Comparison of ENCODE assay signal across 22 cellular contexts in genomic region chr4:161937151-161937550, GRCh38.
"Had no signal": no experiment of that assay in that cellular context is flagged by ENCODE, and none has a peak within 500 bp of the region (broad histone marks: within the 10 kb centered on the region; RNA-seq: fewer than 3 reads in every experiment).

No MANE protein-coding gene starts in this region.

- H3K4me3 Mint-ChIP-seq: activated CD4-positive, alpha-beta T cell treated with anti-CD3 and anti-CD28 coated beads, Interleukin-2, amount 10 ng/mL, durations not matched to agents 7 days and 5 days; activated CD8-positive, alpha-beta memory T cell treated with anti-CD3 and anti-CD28 coated beads, Interleukin-2, amount 10 ng/mL, durations not matched to agents 7 days and 5 days; activated CD8-positive, alpha-beta T cell treated with anti-CD3 and anti-CD28 coated beads for 36 hours; activated naive CD8-positive, alpha-beta T cell treated with anti-CD3 and anti-CD28 coated beads, Interleukin-2, amount 50 U/mL, for 24 hours; activated T-helper 1 cell treated with anti-CD3 and anti-CD28 coated beads, Interleukin-12 subunit alpha, Interleukin-12 subunit beta, Interleukin-2, Interleukin-4 antibody, amounts not matched to agents 30 ng/mL and 10 ng/mL and 1 ng/mL, durations not matched to agents 14 hours and 24 hours and 36 hours; effector memory CD8-positive, alpha-beta T cell; naive B cell had no signal

- H3K27me3 Mint-ChIP-seq: activated CD4-positive, alpha-beta T cell treated with anti-CD3 and anti-CD28 coated beads, Interleukin-2, amount 10 ng/mL, durations not matched to agents 7 days and 5 days; activated CD8-positive, alpha-beta memory T cell treated with anti-CD3 and anti-CD28 coated beads, Interleukin-2, amount 10 ng/mL, durations not matched to agents 7 days and 5 days; activated CD8-positive, alpha-beta T cell treated with anti-CD3 and anti-CD28 coated beads for 36 hours; activated naive CD8-positive, alpha-beta T cell treated with anti-CD3 and anti-CD28 coated beads, Interleukin-2, amount 50 U/mL, for 24 hours; effector memory CD8-positive, alpha-beta T cell; naive B cell had no signal

- H3K27ac ChIP-seq: body of pancreas, heart left ventricle, testis, uterus, WERI-Rb-1 had no signal

- H3K27me3 ChIP-seq: body of pancreas, heart left ventricle, testis, uterus had no signal

- H3K9me3 ChIP-seq: body of pancreas, testis, uterus had no signal

- H3K9me3 Mint-ChIP-seq: activated CD4-positive, alpha-beta T cell treated with anti-CD3 and anti-CD28 coated beads, Interleukin-2, amount 10 ng/mL, durations not matched to agents 7 days and 5 days; activated T-helper 1 cell treated with anti-CD3 and anti-CD28 coated beads, Interleukin-12 subunit alpha, Interleukin-12 subunit beta, Interleukin-2, Interleukin-4 antibody, amounts not matched to agents 30 ng/mL and 10 ng/mL and 1 ng/mL, durations not matched to agents 14 hours and 24 hours and 36 hours had no signal

- H3K36me3 Mint-ChIP-seq: activated CD8-positive, alpha-beta memory T cell treated with anti-CD3 and anti-CD28 coated beads, Interleukin-2, amount 10 ng/mL, durations not matched to agents 7 days and 5 days; naive B cell had no signal

- H3K27ac Mint-ChIP-seq: activated CD4-positive, alpha-beta T cell treated with anti-CD3 and anti-CD28 coated beads, Interleukin-2, amount 10 ng/mL, durations not matched to agents 7 days and 5 days; activated CD8-positive, alpha-beta memory T cell treated with anti-CD3 and anti-CD28 coated beads, Interleukin-2, amount 10 ng/mL, durations not matched to agents 7 days and 5 days; activated CD8-positive, alpha-beta T cell treated with anti-CD3 and anti-CD28 coated beads for 36 hours; activated naive CD8-positive, alpha-beta T cell treated with anti-CD3 and anti-CD28 coated beads, Interleukin-2, amount 50 U/mL, for 24 hours; activated T-helper 1 cell treated with anti-CD3 and anti-CD28 coated beads, Interleukin-12 subunit alpha, Interleukin-12 subunit beta, Interleukin-2, Interleukin-4 antibody, amounts not matched to agents 30 ng/mL and 10 ng/mL and 1 ng/mL, durations not matched to agents 14 hours and 24 hours and 36 hours; effector memory CD8-positive, alpha-beta T cell; naive B cell had no signal

- H3K4me3 ChIP-seq: body of pancreas, heart left ventricle, testis, uterus had no signal

- H3K4me1 ChIP-seq: body of pancreas, heart left ventricle, testis, uterus had no signal

- H3K4me1 Mint-ChIP-seq: activated CD4-positive, alpha-beta T cell treated with anti-CD3 and anti-CD28 coated beads, Interleukin-2, amount 10 ng/mL, durations not matched to agents 7 days and 5 days; activated CD8-positive, alpha-beta memory T cell treated with anti-CD3 and anti-CD28 coated beads, Interleukin-2, amount 10 ng/mL, durations not matched to agents 7 days and 5 days; activated naive CD8-positive, alpha-beta T cell treated with anti-CD3 and anti-CD28 coated beads, Interleukin-2, amount 50 U/mL, for 24 hours; naive B cell had no signal

- H3K36me3 ChIP-seq: heart left ventricle, uterus, WERI-Rb-1 had no signal

- ATAC-seq: activated CD8-positive, alpha-beta memory T cell treated with anti-CD3 and anti-CD28 coated beads, Interleukin-2, amount 10 ng/mL, durations not matched to agents 7 days and 5 days; activated CD8-positive, alpha-beta T cell treated with anti-CD3 and anti-CD28 coated beads for 36 hours; activated naive CD8-positive, alpha-beta T cell treated with anti-CD3 and anti-CD28 coated beads, Interleukin-2, amount 50 U/mL, for 24 hours; body of pancreas; effector memory CD8-positive, alpha-beta T cell; heart left ventricle; left colon; sciatic nerve had no signal

- FAIRE-seq: colon, TTC549 had no signal

- DNase-seq: activated CD4-positive, alpha-beta T cell treated with anti-CD3 and anti-CD28 coated beads, Interleukin-2, amount 10 ng/mL, durations not matched to agents 7 days and 5 days; activated CD4-positive, CD25-positive, alpha-beta regulatory T cell treated with anti-CD3 and anti-CD28 coated beads, Interleukin-2, amount 50 U/mL, for 72 hours; activated CD8-positive, alpha-beta memory T cell treated with anti-CD3 and anti-CD28 coated beads, Interleukin-2, amount 10 ng/mL, durations not matched to agents 7 days and 5 days; activated CD8-positive, alpha-beta T cell treated with anti-CD3 and anti-CD28 coated beads for 36 hours; activated gamma-delta T cell; activated naive CD4-positive, alpha-beta T cell treated with anti-CD3 and anti-CD28 coated beads, Interleukin-2, amount 50 U/mL, for 16 hours; activated naive CD8-positive, alpha-beta T cell treated with anti-CD3 and anti-CD28 coated beads, Interleukin-2, amount 50 U/mL, for 24 hours; body of pancreas; effector memory CD8-positive, alpha-beta T cell; heart left ventricle; left colon; naive B cell; occipital lobe; stimulated activated CD4-positive, alpha-beta T cell treated with anti-CD3 and anti-CD28 coated beads, Interleukin-2, amount 100 ng/mL, for 48 hours; stimulated activated naive CD4-positive, alpha-beta T cell; testis; uterus; WERI-Rb-1 had no signal
